In the genomic region with DNA sequence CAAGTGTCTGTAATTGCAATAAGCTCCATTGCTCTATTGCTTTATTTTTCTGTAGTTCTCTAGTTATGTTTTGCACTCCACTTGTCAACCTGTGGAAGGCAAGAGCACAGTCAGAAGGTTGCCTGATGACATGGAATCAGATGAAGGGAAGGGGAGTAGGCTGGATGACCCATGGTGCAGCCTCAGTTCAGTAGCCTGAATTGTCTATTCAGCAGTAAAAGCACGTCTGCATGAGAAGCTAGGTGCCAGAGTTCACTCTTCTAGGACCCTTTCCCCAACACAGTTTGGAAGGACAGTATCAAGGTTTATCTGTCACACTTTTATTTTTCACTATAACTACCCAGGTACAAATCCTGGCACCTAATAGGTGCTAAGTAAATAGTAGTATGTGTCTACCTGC, we compare ENCODE assay signal across 2 cellular contexts.
A peak's percentile ranks its signal among the peaks of the same experiment; 100 is the strongest.
TF ChIP-seq lines count a peak whose summit lies in the region.

No MANE protein-coding gene starts in this region.

TF ChIP-seq in HepG2, 621 proteins besides CTCF, POLR2A, EP300 and RAD21:
- TF ChIP-seq, protein P1, sequence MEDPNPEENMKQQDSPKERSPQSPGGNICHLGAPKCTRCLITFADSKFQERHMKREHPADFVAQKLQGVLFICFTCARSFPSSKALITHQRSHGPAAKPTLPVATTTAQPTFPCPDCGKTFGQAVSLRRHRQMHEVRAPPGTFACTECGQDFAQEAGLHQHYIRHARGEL (CRISPR knock-in tag; IDR thresholded peaks at IDR 0.05) = no peak
- TF ChIP-seq ZNF672 (CRISPR knock-in tag; IDR thresholded peaks at IDR 0.05) (no peak), ZMYM3 (CRISPR knock-in tag; IDR thresholded peaks at IDR 0.05) (no peak), MAFK (conservative IDR thresholded peaks at IDR 0.05 in 1 of 2, IDR thresholded peaks at IDR 0.05 in 1 of 2; ENCODE audit: low read length in 2 of 2) (peak; percentile 83 to 88), MAFF (IDR thresholded peaks at IDR 0.05; ENCODE audit: low read depth, low read length) (peak; percentile 74), ZNF260 (CRISPR knock-in tag; IDR thresholded peaks at IDR 0.05; ENCODE audit: borderline replicate concordance, low read depth) (no peak), ZNF296 (CRISPR knock-in tag; conservative IDR thresholded peaks at IDR 0.05) (no peak)

TF ChIP-seq in H1, 55 proteins besides CTCF, POLR2A, EP300 and RAD21:
- TF ChIP-seq HDAC2 (IDR thresholded peaks at IDR 0.05; ENCODE audit: borderline replicate concordance in 1 of 2, low read depth in 2 of 2, low read length in 2 of 2) (no peak), CREB1 (IDR thresholded peaks at IDR 0.05) (no peak), SP2 (IDR thresholded peaks at IDR 0.05; ENCODE audit: low read length) (no peak), SAP30 (IDR thresholded peaks at IDR 0.05; ENCODE audit: insufficient read depth, insufficient replicate concordance, low read length) (no peak), JUND (IDR thresholded peaks at IDR 0.05; ENCODE audit: low read length) (no peak), YY1 (IDR thresholded peaks at IDR 0.05; ENCODE audit: low read depth, low read length) (no peak), RFX5 (IDR thresholded peaks at IDR 0.05; ENCODE audit: borderline replicate concordance, low read depth, low read length) (no peak), TCF12 (IDR thresholded peaks at IDR 0.05; ENCODE audit: low read depth, low read length) (no peak), NANOG (IDR thresholded peaks at IDR 0.05; ENCODE audit: insufficient read depth, low read depth, low read length, poor library complexity, severe bottlenecking) (no peak), JUN (IDR thresholded peaks at IDR 0.05; ENCODE audit: low read depth, low read length) (no peak), EZH2 (IDR thresholded peaks at IDR 0.05; ENCODE audit: low read depth, low read length, severe bottlenecking) (no peak), SIX5 (IDR thresholded peaks at IDR 0.05; ENCODE audit: low read depth, low read length) (no peak), TBP (IDR thresholded peaks at IDR 0.05; ENCODE audit: low read depth, low read length) (no peak), BCL11A (IDR thresholded peaks at IDR 0.05; ENCODE audit: low read depth in 2 of 2, low read length in 2 of 2) (no peak), TEAD4 (IDR thresholded peaks at IDR 0.05; ENCODE audit: low read depth, low read length) (no peak), SUZ12 (IDR thresholded peaks at IDR 0.05; ENCODE audit: low read length) (no peak), POU5F1 (IDR thresholded peaks at IDR 0.05; ENCODE audit: low read depth, low read length) (no peak), CHD1 (IDR thresholded peaks at IDR 0.05; ENCODE audit: low read depth, low read length) (no peak)
- TF ChIP-seq, protein P2, sequence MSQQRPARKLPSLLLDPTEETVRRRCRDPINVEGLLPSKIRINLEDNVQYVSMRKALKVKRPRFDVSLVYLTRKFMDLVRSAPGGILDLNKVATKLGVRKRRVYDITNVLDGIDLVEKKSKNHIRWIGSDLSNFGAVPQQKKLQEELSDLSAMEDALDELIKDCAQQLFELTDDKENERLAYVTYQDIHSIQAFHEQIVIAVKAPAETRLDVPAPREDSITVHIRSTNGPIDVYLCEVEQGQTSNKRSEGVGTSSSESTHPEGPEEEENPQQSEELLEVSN (IDR thresholded peaks at IDR 0.05) = no peak
- TF ChIP-seq, protein P3, sequence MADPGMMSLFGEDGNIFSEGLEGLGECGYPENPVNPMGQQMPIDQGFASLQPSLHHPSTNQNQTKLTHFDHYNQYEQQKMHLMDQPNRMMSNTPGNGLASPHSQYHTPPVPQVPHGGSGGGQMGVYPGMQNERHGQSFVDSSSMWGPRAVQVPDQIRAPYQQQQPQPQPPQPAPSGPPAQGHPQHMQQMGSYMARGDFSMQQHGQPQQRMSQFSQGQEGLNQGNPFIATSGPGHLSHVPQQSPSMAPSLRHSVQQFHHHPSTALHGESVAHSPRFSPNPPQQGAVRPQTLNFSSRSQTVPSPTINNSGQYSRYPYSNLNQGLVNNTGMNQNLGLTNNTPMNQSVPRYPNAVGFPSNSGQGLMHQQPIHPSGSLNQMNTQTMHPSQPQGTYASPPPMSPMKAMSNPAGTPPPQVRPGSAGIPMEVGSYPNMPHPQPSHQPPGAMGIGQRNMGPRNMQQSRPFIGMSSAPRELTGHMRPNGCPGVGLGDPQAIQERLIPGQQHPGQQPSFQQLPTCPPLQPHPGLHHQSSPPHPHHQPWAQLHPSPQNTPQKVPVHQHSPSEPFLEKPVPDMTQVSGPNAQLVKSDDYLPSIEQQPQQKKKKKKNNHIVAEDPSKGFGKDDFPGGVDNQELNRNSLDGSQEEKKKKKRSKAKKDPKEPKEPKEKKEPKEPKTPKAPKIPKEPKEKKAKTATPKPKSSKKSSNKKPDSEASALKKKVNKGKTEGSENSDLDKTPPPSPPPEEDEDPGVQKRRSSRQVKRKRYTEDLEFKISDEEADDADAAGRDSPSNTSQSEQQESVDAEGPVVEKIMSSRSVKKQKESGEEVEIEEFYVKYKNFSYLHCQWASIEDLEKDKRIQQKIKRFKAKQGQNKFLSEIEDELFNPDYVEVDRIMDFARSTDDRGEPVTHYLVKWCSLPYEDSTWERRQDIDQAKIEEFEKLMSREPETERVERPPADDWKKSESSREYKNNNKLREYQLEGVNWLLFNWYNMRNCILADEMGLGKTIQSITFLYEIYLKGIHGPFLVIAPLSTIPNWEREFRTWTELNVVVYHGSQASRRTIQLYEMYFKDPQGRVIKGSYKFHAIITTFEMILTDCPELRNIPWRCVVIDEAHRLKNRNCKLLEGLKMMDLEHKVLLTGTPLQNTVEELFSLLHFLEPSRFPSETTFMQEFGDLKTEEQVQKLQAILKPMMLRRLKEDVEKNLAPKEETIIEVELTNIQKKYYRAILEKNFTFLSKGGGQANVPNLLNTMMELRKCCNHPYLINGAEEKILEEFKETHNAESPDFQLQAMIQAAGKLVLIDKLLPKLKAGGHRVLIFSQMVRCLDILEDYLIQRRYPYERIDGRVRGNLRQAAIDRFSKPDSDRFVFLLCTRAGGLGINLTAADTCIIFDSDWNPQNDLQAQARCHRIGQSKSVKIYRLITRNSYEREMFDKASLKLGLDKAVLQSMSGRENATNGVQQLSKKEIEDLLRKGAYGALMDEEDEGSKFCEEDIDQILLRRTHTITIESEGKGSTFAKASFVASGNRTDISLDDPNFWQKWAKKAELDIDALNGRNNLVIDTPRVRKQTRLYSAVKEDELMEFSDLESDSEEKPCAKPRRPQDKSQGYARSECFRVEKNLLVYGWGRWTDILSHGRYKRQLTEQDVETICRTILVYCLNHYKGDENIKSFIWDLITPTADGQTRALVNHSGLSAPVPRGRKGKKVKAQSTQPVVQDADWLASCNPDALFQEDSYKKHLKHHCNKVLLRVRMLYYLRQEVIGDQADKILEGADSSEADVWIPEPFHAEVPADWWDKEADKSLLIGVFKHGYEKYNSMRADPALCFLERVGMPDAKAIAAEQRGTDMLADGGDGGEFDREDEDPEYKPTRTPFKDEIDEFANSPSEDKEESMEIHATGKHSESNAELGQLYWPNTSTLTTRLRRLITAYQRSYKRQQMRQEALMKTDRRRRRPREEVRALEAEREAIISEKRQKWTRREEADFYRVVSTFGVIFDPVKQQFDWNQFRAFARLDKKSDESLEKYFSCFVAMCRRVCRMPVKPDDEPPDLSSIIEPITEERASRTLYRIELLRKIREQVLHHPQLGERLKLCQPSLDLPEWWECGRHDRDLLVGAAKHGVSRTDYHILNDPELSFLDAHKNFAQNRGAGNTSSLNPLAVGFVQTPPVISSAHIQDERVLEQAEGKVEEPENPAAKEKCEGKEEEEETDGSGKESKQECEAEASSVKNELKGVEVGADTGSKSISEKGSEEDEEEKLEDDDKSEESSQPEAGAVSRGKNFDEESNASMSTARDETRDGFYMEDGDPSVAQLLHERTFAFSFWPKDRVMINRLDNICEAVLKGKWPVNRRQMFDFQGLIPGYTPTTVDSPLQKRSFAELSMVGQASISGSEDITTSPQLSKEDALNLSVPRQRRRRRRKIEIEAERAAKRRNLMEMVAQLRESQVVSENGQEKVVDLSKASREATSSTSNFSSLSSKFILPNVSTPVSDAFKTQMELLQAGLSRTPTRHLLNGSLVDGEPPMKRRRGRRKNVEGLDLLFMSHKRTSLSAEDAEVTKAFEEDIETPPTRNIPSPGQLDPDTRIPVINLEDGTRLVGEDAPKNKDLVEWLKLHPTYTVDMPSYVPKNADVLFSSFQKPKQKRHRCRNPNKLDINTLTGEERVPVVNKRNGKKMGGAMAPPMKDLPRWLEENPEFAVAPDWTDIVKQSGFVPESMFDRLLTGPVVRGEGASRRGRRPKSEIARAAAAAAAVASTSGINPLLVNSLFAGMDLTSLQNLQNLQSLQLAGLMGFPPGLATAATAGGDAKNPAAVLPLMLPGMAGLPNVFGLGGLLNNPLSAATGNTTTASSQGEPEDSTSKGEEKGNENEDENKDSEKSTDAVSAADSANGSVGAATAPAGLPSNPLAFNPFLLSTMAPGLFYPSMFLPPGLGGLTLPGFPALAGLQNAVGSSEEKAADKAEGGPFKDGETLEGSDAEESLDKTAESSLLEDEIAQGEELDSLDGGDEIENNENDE (IDR thresholded peaks at IDR 0.05; ENCODE audit: insufficient replicate concordance, low read length) = no peak
